ENCODE assay signal across 8 cellular contexts in genomic region chr2:30165050-30165520, GRCh38. TPM values are rescaled to one million over a fixed set of nuclear protein-coding genes. Genes with fewer than 3 reads are reported as not detected.
A peak's percentile ranks its signal among the peaks of the same experiment; 100 is the strongest.
DNase-seq lines count a peak whose midpoint lies in the region; ATAC-seq, FAIRE-seq and TF ChIP-seq lines count a peak whose summit lies in the region.

No MANE protein-coding gene starts in this region.

- H3K4me3 Mint-ChIP-seq in activated CD4-positive, alpha-beta T cell treated with anti-CD3 and anti-CD28 coated beads, Interleukin-2, amount 10 ng/mL, durations not matched to agents 7 days and 5 days, result no peak overlapping the region
- peak overlapping the region in 1 of 2 donors; percentile 47 for H3K4me3 Mint-ChIP-seq in effector memory CD8-positive, alpha-beta T cell

- H3K4me1 Mint-ChIP-seq in activated CD4-positive, alpha-beta T cell treated with anti-CD3 and anti-CD28 coated beads, Interleukin-2, amount 10 ng/mL, durations not matched to agents 7 days and 5 days, result peaks cover 6% of the 10 kb centered on the region
- H3K4me1 Mint-ChIP-seq in effector memory CD8-positive, alpha-beta T cell (ENCODE audit: low read depth in 2 of 2), result peaks cover 4% of the 10 kb centered on the region in 2 donors

- H3K4me3 ChIP-seq in mesendoderm (ENCODE audit: low read length), result no peak overlapping the region

- no peak overlapping the region for H2BK5ac ChIP-seq in mesendoderm (ENCODE audit: low read length)

- H3K79me1 ChIP-seq in mesendoderm (ENCODE audit: low read length), result no peaks in the 10 kb centered on the region

- no peak overlapping the region for H3K18ac ChIP-seq in mesendoderm (ENCODE audit: low read length)

- no peak overlapping the region for H3K23ac ChIP-seq in mesendoderm (ENCODE audit: low read length)

- H3K36me3 Mint-ChIP-seq in activated CD4-positive, alpha-beta T cell treated with anti-CD3 and anti-CD28 coated beads, Interleukin-2, amount 10 ng/mL, durations not matched to agents 7 days and 5 days (ENCODE audit: low read depth), result peaks cover 4% of the 10 kb centered on the region
- H3K36me3 Mint-ChIP-seq in effector memory CD8-positive, alpha-beta T cell (ENCODE audit: insufficient read depth), result peaks cover 99% of the 10 kb centered on the region

- no peaks in the 10 kb centered on the region for H3K9me3 Mint-ChIP-seq in activated CD4-positive, alpha-beta T cell treated with anti-CD3 and anti-CD28 coated beads, Interleukin-2, amount 10 ng/mL, durations not matched to agents 7 days and 5 days
- H3K9me3 Mint-ChIP-seq in effector memory CD8-positive, alpha-beta T cell, result no peaks in the 10 kb centered on the region

- peak; percentile 61 for FAIRE-seq in D721Med (lab: Jason Lieb, UNC)

- no peaks in the 10 kb centered on the region for H3K27me3 ChIP-seq in mesendoderm (ENCODE audit: insufficient read depth, low read length, poor library complexity)

- H3K36me3 ChIP-seq in mesendoderm (ENCODE audit: control insufficient read depth, insufficient read depth, low read length), result no peaks in the 10 kb centered on the region

- POLR2A ChIA-PET in activated CD4-positive, alpha-beta T cell treated with anti-CD3 and anti-CD28 coated beads, Interleukin-2, amount 10 ng/mL, durations not matched to agents 7 days and 5 days (lab: Charles Lee), result interaction anchor here (0.6 to 1.1 kb wide), 4 partner anchors 9 to 545 kb away, joined by 3 to 11 read pairs (median 5); no protein-coding TSS in a partner anchor

- peak; percentile 86 for TF ChIP-seq CTCF in D721Med (IDR thresholded peaks at IDR 0.05; ENCODE audit: insufficient read depth, missing control alignments)

- H3K4me2 ChIP-seq in mesendoderm (ENCODE audit: low read length), result no peak overlapping the region

- no peak overlapping the region for H4K5ac ChIP-seq in mesendoderm (ENCODE audit: low read length)

- no CpG with 5 or more reads among the region's 7 CpGs for WGBS in mesendoderm (ENCODE audit: extremely low coverage, insufficient coverage, low lambda C conversion rate)

- no peak overlapping the region for H3K27ac Mint-ChIP-seq in activated CD4-positive, alpha-beta T cell treated with anti-CD3 and anti-CD28 coated beads, Interleukin-2, amount 10 ng/mL, durations not matched to agents 7 days and 5 days
- peak overlapping the region; percentile 76 to 97 for H3K27ac Mint-ChIP-seq in effector memory CD8-positive, alpha-beta T cell

- H3K79me2 ChIP-seq in mesendoderm (ENCODE audit: control insufficient read depth, insufficient read depth, low read length), result no peaks in the 10 kb centered on the region

- peaks cover 7% of the 10 kb centered on the region for H3K4me1 ChIP-seq in mesendoderm (ENCODE audit: control insufficient read depth, low read depth, low read length)

- no peak overlapping the region for H2BK120ac ChIP-seq in mesendoderm (ENCODE audit: low read depth, low read length)

- ATAC-seq in GM21367 (IDR thresholded peaks at IDR 0.05; ENCODE audit: unreplicated experiment), result peak; percentile 91
- ATAC-seq in effector memory CD8-positive, alpha-beta T cell (replicated peaks), result peak; percentile 65

- H3K56ac ChIP-seq in mesendoderm (ENCODE audit: low read length), result no peak overlapping the region

- no peak overlapping the region for H2AK5ac ChIP-seq in mesendoderm (ENCODE audit: low read length)

- peak; percentile 37 for DNase-seq in D721Med (ENCODE audit: insufficient read length, low spot score)
- DNase-seq in HPDE6-E6E7 (ENCODE audit: extremely low spot score), result peak; percentile 89
- peak; percentile 79 for DNase-seq in NCI-H748 treated with DMSO at 0.1 percent for 48 hours (lab: John Stamatoyannopoulos, UW)
- DNase-seq in activated CD4-positive, alpha-beta T cell treated with anti-CD3 and anti-CD28 coated beads, Interleukin-2, amount 10 ng/mL, durations not matched to agents 7 days and 5 days, result peak; percentile 83
- peak; percentile 64 to 67 (median 65) for DNase-seq in effector memory CD8-positive, alpha-beta T cell
- DNase-seq in mesendoderm, result peak; percentile 98
- peak in 5 of 6 experiments; percentile 52 to 86 (median 78) for DNase-seq in stimulated activated naive CD4-positive, alpha-beta T cell (lab: John Stamatoyannopoulos, UW)

- no peak overlapping the region for H4K8ac ChIP-seq in mesendoderm (ENCODE audit: low read depth, low read length)

- H2BK15ac ChIP-seq in mesendoderm (replicated peaks; ENCODE audit: low read depth), result no peak overlapping the region

- CTCF ChIA-PET in activated CD4-positive, alpha-beta T cell treated with anti-CD3 and anti-CD28 coated beads, Interleukin-2, amount 10 ng/mL, durations not matched to agents 7 days and 5 days (lab: Charles Lee), result interaction anchor here (0.6 to 13.4 kb wide), 46 partner anchors 9 to 1971 kb away, joined by 3 to 252 read pairs (median 4); partner anchors contain the start of genes LBH and YPEL5

- H3K27me3 Mint-ChIP-seq in activated CD4-positive, alpha-beta T cell treated with anti-CD3 and anti-CD28 coated beads, Interleukin-2, amount 10 ng/mL, durations not matched to agents 7 days and 5 days, result no peaks in the 10 kb centered on the region
- H3K27me3 Mint-ChIP-seq in effector memory CD8-positive, alpha-beta T cell, result no peaks in the 10 kb centered on the region

- H3K4ac ChIP-seq in mesendoderm (ENCODE audit: low read depth, low read length), result no peak overlapping the region

- H3K9ac ChIP-seq in mesendoderm (ENCODE audit: low read length), result no peak overlapping the region

- no peak overlapping the region for H3K27ac ChIP-seq in mesendoderm (ENCODE audit: low read depth, low read length)

RNA-seq across cellular contexts. Expression of gene YPEL5, which starts 18.3 kb away (rescaled TPM):
- 10 to 100 TPM; 32.3 to 39.2 TPM for total RNA-seq in activated CD4-positive, alpha-beta T cell treated with anti-CD3 and anti-CD28 coated beads, Interleukin-2, amount 10 ng/mL, durations not matched to agents 7 days and 5 days
- polyA plus RNA-seq in mesendoderm (2013, experiment 1 of 2), result 34.5 TPM
- polyA plus RNA-seq in mesendoderm (2013, experiment 2 of 2), result 34.1 TPM

Comparison
In these comparisons a context has a peak if more than half of its experiments do, and no peak if none do; other contexts are left out.
1. DNase-seq: peak in every context shown above with its lines; median percentile 98 in mesendoderm; 89 in HPDE6-E6E7; 83 in activated CD4-positive, alpha-beta T cell treated with anti-CD3 and anti-CD28 coated beads, Interleukin-2, amount 10 ng/mL, durations not matched to agents 7 days and 5 days; 79 in NCI-H748 treated with DMSO at 0.1 percent for 48 hours; 78 in stimulated activated naive CD4-positive, alpha-beta T cell; 65 in effector memory CD8-positive, alpha-beta T cell; 37 in D721Med.